ENCODE assay signal across 11 cellular contexts in genomic region chr7:91953618-91954017, GRCh38. TPM values are rescaled to one million over a fixed set of nuclear protein-coding genes. Genes with fewer than 3 reads are reported as not detected.
DNase-seq lines count a peak whose midpoint lies in the region; ATAC-seq and TF ChIP-seq lines count a peak whose summit lies in the region.
"Had no signal": no experiment of that assay in that cellular context is flagged by ENCODE, and none has a peak within 500 bp of the region (broad histone marks: within the 10 kb centered on the region; RNA-seq: fewer than 3 reads in every experiment).

No MANE protein-coding gene starts in this region.

- H3K4me3 ChIP-seq in AG04449 (ENCODE audit: low read depth, low read length) = no peak overlapping the region
- H3K4me3 ChIP-seq in GM12865 (ENCODE audit: low read depth, low read length) = no peak overlapping the region
- H3K4me3 ChIP-seq in fibroblast of mammary gland (ENCODE audit: control insufficient read depth, low read depth, low read length) = no peak overlapping the region
- H3K4me3 ChIP-seq in right atrium auricular region = no peak overlapping the region

- DNase-seq in AG04449 (ENCODE audit: low read depth, low spot score) (no peak), GM12865 (ENCODE audit: low read depth) (peak; percentile 38), OCI-M1 (lab: John Stamatoyannopoulos, UW) (peak; percentile 95), fibroblast of mammary gland (ENCODE audit: low read depth) (no peak), substantia nigra (lab: John Stamatoyannopoulos, UW) (no peak), omental fat pad (ENCODE audit: low spot score) (no peak), right atrium auricular region (ENCODE audit: low spot score) (no peak)
- DNase-seq: DMS79, islet precursor cell, NCI-H1417 had no signal

- no peak overlapping the region for H3K27ac ChIP-seq in substantia nigra (ENCODE audit: low read depth, low read length, poor library complexity, severe bottlenecking)
- H3K27ac ChIP-seq in right atrium auricular region = no peak overlapping the region

- POLR2A ChIA-PET in AG04449 (lab: Yijun Ruan, JAX) = no interaction called here

- peaks cover 0 to 14% of the 10 kb centered on the region in 2 donors for H3K4me1 ChIP-seq in right atrium auricular region

- ATAC-seq in HG03135 (IDR thresholded peaks at IDR 0.05; ENCODE audit: unreplicated experiment) (no peak), omental fat pad (ENCODE audit: low FRiP score) (no peak)

- H3K9me3 ChIP-seq in right atrium auricular region = no peaks in the 10 kb centered on the region

- no peaks in the 10 kb centered on the region for H3K36me3 ChIP-seq in right atrium auricular region

- peak; percentile 1 for TF ChIP-seq CTCF in AG04449 (IDR thresholded peaks at IDR 0.05; ENCODE audit: insufficient read depth, low read length, missing control alignments)
- peak; percentile 9 for TF ChIP-seq CTCF in GM12865 (IDR thresholded peaks at IDR 0.05; ENCODE audit: insufficient read depth, low read depth, low read length, missing control alignments)
- peak; percentile 22 for TF ChIP-seq CTCF in fibroblast of mammary gland (conservative IDR thresholded peaks at IDR 0.05; ENCODE audit: control insufficient read depth, insufficient read depth, low read depth, low read length)
- TF ChIP-seq CTCF in omental fat pad (IDR thresholded peaks at IDR 0.05) = no peak
- TF ChIP-seq CTCF in right atrium auricular region (IDR thresholded peaks at IDR 0.05) = peak in 1 of 2 donors; percentile 43

- CTCF ChIA-PET in AG04449 (lab: Yijun Ruan, JAX) = interaction anchor here (1.0 to 1.5 kb wide), 5 partner anchors 8 to 72 kb away, joined by 3 to 5 read pairs (median 3); no protein-coding TSS in a partner anchor

- H3K27me3 ChIP-seq in right atrium auricular region = no peaks in the 10 kb centered on the region

RNA-seq across cellular contexts. Expression of gene AKAP9, which starts 13.0 kb away (rescaled TPM):
- total RNA-seq in omental fat pad (10 to 100 TPM; 44.4 to 73.9 (median 62.7) TPM), right atrium auricular region (10 to 100 TPM; 28.5 to 41.8 TPM)

Comparison
In these comparisons a context has a peak if more than half of its experiments do, and no peak if none do; other contexts are left out.
1. DNase-seq: peak in GM12865 (single experiment) and OCI-M1 (single experiment); none in AG04449 (single experiment), fibroblast of mammary gland (single experiment), substantia nigra (0 of 49), omental fat pad (single experiment) and right atrium auricular region (single experiment).
2. CTCF ChIP-seq: peak in AG04449 (single experiment), GM12865 (single experiment) and fibroblast of mammary gland (single experiment); none in omental fat pad (0 of 3).